8 cellular contexts compared by ENCODE assay signal in the genomic region with DNA sequence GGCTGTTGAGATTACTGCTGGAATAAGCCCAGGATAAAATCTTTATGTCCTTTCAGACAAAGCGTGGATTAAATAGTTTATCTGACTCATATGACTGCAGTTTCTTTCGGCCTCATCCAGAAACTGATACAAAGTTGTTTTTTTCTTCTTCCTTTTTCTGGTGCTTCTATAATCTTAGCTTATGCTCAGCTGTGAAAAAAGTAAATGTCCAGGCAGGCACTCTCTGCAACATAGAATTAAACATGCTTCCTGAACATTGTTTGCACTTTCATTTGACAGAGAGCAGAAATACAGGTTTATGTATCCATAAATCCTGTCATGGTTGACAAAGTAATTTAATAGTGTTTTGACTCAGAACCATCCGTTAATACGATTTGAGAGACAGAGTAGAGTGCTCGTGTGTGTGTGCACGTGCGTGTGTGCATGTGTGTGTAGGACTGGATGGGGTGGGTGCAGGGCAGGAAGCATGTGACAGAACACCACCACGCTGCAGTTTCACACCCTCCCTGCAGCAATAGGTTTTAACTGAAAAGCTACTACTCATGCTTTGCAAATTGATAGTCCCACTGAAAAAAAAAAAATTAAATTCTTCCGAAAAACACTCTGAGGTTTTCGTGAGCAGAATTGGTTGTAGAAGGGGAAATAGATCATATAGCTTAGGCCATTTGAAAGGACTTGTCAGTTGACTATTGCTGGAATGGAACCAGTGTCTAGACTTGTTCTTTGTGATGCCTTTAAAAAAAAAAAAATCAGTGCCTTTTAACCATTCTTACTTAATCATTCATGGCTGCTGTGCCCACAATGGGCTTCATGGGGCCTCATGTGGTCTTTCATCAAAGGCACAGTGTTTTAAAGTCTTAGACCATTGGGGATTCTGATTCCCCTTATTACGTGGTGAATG.
A peak's percentile ranks its signal among the peaks of the same experiment; 100 is the strongest.
DNase-seq lines count a peak whose midpoint lies in the region; TF ChIP-seq lines count a peak whose summit lies in the region.

No MANE protein-coding gene starts in this region.

- TF ChIP-seq EP300 in stomach (IDR thresholded peaks at IDR 0.05) = no peak

- H3K27me3 ChIP-seq in stomach (no peaks in the 10 kb centered on the region), H7 (ENCODE audit: control insufficient read depth, insufficient read depth, low read length) (no peaks in the 10 kb centered on the region)

- H3K9ac ChIP-seq in SK-N-MC (ENCODE audit: insufficient read length) = peak overlapping the region; percentile 24

- peak overlapping the region; percentile 67; the same call in 1 of the 2 replicates for H3K27ac ChIP-seq in SK-N-MC
- H3K27ac ChIP-seq in stomach = peak overlapping the region in 4 of 5 donors; percentile 15 to 53 (median 37)

- WGBS in stomach, 5 donors = 16 to 21% (median 18%) methylated on average over 11 of the region's 11 CpGs

- peak overlapping the region; percentile 11 for H3K4me3 Mint-ChIP-seq in mesothelial cell of epicardium

- intact Hi-C loops in stomach (cut with DNase I; ENCODE audit: low total_unique reads) = no loop called here

- H3K36me3 ChIP-seq in SK-N-MC (ENCODE audit: insufficient read depth, low read length) (no peaks in the 10 kb centered on the region), stomach (no peaks in the 10 kb centered on the region), H7 (replicated peaks; ENCODE audit: control insufficient read depth, insufficient read depth, low read length) (no peaks in the 10 kb centered on the region)

- TF ChIP-seq CTCF in GM20000 (IDR thresholded peaks at IDR 0.05; ENCODE audit: extremely low read depth, missing control alignments) = no peak
- no peak for TF ChIP-seq CTCF in astrocyte of the spinal cord (IDR thresholded peaks at IDR 0.05; ENCODE audit: low read depth, low read length)
- no peak for TF ChIP-seq CTCF in mesothelial cell of epicardium (IDR thresholded peaks at IDR 0.05; ENCODE audit: unreplicated experiment)
- no peak for TF ChIP-seq CTCF in stomach (IDR thresholded peaks at IDR 0.05)

- no peaks in the 10 kb centered on the region for H3K9me3 ChIP-seq in SK-N-MC (ENCODE audit: low read depth, low read length)
- no peaks in the 10 kb centered on the region for H3K9me3 ChIP-seq in stomach

- H3K4me1 ChIP-seq in stomach = peaks cover 21 to 90% (median 52%) of the 10 kb centered on the region in 4 donors

- no peaks in the 10 kb centered on the region for H3K36me3 Mint-ChIP-seq in mesothelial cell of epicardium

- in situ Hi-C loops in astrocyte of the spinal cord (cut with HindIII; ENCODE audit: low sequenced_read_pairs) = no loop called here

- no peak for TF ChIP-seq POLR2A in stomach (IDR thresholded peaks at IDR 0.05)

- DNase-seq in COR-L47 (lab: John Stamatoyannopoulos, UW) (peak; percentile 56), GM20000 (ENCODE audit: low spot score) (peak; percentile 61), HT-29 (ENCODE audit: low spot score) (peak; percentile 58), SK-N-MC (ENCODE audit: low read depth, low spot score) (no peak), astrocyte of the spinal cord (ENCODE audit: low read depth, low spot score) (peak; percentile 44), mesothelial cell of epicardium (ENCODE audit: low spot score in 2 of 2, unreplicated experiment in 2 of 2) (no peak), stomach (no peak), H7 (no peak)

- H3K4me1 Mint-ChIP-seq in mesothelial cell of epicardium = peaks cover 24% of the 10 kb centered on the region

- H3K9me3 Mint-ChIP-seq in mesothelial cell of epicardium = peaks cover 3% of the 10 kb centered on the region

- peak overlapping the region; percentile 74 for H3K27ac Mint-ChIP-seq in mesothelial cell of epicardium

- H3K27me3 Mint-ChIP-seq in mesothelial cell of epicardium (ENCODE audit: low read depth) = no peaks in the 10 kb centered on the region

- H3K4me3 ChIP-seq in SK-N-MC = peak overlapping the region; percentile 0; the same call in 1 of the 2 replicates
- H3K4me3 ChIP-seq in astrocyte of the spinal cord (ENCODE audit: low read depth, low read length) = no peak overlapping the region
- H3K4me3 ChIP-seq in stomach = no peak overlapping the region
- H3K4me3 ChIP-seq in H7 (ENCODE audit: insufficient read depth, low read depth, low read length) = no peak overlapping the region

Comparison
In these comparisons a context has a peak if more than half of its experiments do, and no peak if none do; other contexts are left out.
1. DNase-seq: peak in COR-L47 (single experiment), GM20000 (single experiment), HT-29 (single experiment) and astrocyte of the spinal cord (single experiment); none in SK-N-MC (single experiment), mesothelial cell of epicardium (0 of 2), stomach (single experiment) and H7 (single experiment).